21 cellular contexts compared by ENCODE assay signal in genomic region chr12:92073123-92073522, GRCh38.
"Had no signal": no experiment of that assay in that cellular context is flagged by ENCODE, and none has a peak within 500 bp of the region (broad histone marks: within the 10 kb centered on the region; RNA-seq: fewer than 3 reads in every experiment).

No MANE protein-coding gene starts in this region.

- FAIRE-seq: kidney had no signal

- ATAC-seq: lower lobe of right lung, mucosa of descending colon had no signal

- H3K4me3 ChIP-seq: adrenal gland, ascending aorta, lower lobe of right lung, mucosa of descending colon, tibial artery had no signal

- DNase-seq: activated CD4-positive, alpha-beta T cell treated with anti-CD3 and anti-CD28 coated beads, Interleukin-2, amount 50 U/mL, for 48 hours; activated gamma-delta T cell treated with Interleukin-2 at 50 U/mL for 16 hours; adrenal gland; brain microvascular endothelial cell; caudate nucleus; effector CD4-positive, alpha-beta T cell; erythroblast; foreskin fibroblast; kidney; lower lobe of right lung; mesendoderm; mucosa of descending colon; nephron progenitor cell; posterior cingulate gyrus; SK-N-SH; stimulated activated CD4-positive, alpha-beta T cell treated with anti-CD3 and anti-CD28 coated beads, Interleukin-4, amount 100 ng/mL, for 1 hour; stimulated activated naive CD4-positive, alpha-beta T cell treated with Interleukin-2 at 50 U/mL for 16 hours; tibial artery had no signal

- H3K36me3 ChIP-seq: adrenal gland, ascending aorta, brain microvascular endothelial cell, lower lobe of right lung, tibial artery had no signal

- H3K27ac Mint-ChIP-seq: activated T-helper 1 cell treated with anti-CD3 and anti-CD28 coated beads, Interleukin-12 subunit alpha, Interleukin-12 subunit beta, Interleukin-2, Interleukin-4 antibody, amounts not matched to agents 30 ng/mL and 10 ng/mL and 1 ng/mL, durations not matched to agents 14 hours and 24 hours and 36 hours; dendritic cell treated with granulocyte-macrophage colony-stimulating factor and Interleukin-4, amounts not matched to agents 40 ng/mL and 50 ng/mL, for 4 days; nephron progenitor cell had no signal

- H3K9me3 ChIP-seq: adrenal gland, ascending aorta, lower lobe of right lung, mucosa of descending colon, SK-N-SH, tibial artery had no signal

- H3K27ac ChIP-seq: adrenal gland, ascending aorta, brain microvascular endothelial cell, lower lobe of right lung, tibial artery had no signal

- H3K9me3 Mint-ChIP-seq: dendritic cell treated with granulocyte-macrophage colony-stimulating factor and Interleukin-4, amounts not matched to agents 40 ng/mL and 50 ng/mL, for 4 days had no signal

- H3K9ac ChIP-seq: SK-N-SH had no signal

- H3K4me3 Mint-ChIP-seq: activated T-helper 1 cell treated with anti-CD3 and anti-CD28 coated beads, Interleukin-12 subunit alpha, Interleukin-12 subunit beta, Interleukin-2, Interleukin-4 antibody, amounts not matched to agents 30 ng/mL and 10 ng/mL and 1 ng/mL, durations not matched to agents 14 hours and 24 hours and 36 hours; dendritic cell treated with granulocyte-macrophage colony-stimulating factor and Interleukin-4, amounts not matched to agents 40 ng/mL and 50 ng/mL, for 4 days; nephron progenitor cell had no signal

- H3K27me3 ChIP-seq: adrenal gland, ascending aorta, brain microvascular endothelial cell, tibial artery had no signal

- H3K4me2 ChIP-seq: SK-N-SH had no signal

- H3K27me3 Mint-ChIP-seq: dendritic cell treated with granulocyte-macrophage colony-stimulating factor and Interleukin-4, amounts not matched to agents 40 ng/mL and 50 ng/mL, for 4 days had no signal
